8 cellular contexts compared by ENCODE assay signal in the genomic region with DNA sequence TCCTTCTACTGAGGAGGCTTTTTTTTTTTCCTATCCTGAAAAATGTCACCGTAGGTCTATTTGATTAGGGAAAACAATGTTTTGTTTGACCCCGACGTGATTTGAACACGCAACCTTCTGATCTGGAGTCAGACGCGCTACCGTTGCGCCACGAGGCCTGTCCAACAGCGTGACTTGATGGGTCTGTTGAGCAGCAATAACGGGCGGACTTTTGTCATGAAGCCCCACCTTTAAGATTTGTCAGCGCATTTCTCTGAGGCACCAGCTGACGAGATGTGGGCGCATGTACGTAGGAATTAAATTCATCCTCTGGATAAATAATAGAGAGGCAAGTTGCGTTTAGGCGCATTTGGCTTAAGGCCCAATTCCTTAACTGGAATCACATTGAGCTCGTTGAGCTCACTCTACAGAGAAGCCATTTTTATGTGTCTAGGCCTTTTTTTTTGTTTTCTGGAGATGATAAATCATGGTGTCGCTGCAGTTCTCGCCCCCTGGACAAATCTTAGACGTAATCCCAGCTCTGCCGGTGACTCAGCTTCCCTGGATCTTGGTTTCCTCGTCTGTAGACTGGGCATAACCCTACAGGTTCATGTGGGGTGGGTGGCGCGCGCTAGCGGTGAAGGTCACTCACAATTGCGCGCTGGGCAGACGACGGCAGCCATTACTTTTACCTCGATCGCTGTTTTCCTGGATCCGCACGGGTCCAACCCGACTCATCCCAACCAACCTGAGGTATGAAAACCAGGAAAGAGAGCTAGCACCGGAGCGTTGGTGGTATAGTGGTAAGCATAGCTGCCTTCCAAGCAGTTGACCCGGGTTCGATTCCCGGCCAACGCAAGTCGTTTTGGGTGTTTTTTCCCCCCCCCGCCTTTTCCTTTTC. TPM values are rescaled to one million over a fixed set of nuclear protein-coding genes. Genes with fewer than 3 reads are reported as not detected.
DNase-seq lines count a peak whose midpoint lies in the region; ATAC-seq and TF ChIP-seq lines count a peak whose summit lies in the region.

No MANE protein-coding gene starts in this region.

- no peaks in the 10 kb centered on the region for H4K20me1 ChIP-seq in OCI-LY1 (ENCODE audit: insufficient read depth, low read length)

- DNase-seq in DMS114 treated with DMSO at 0.1 percent for 48 hours (lab: John Stamatoyannopoulos, UW; ENCODE audit: unreplicated experiment) (peak; percentile 94), mesendoderm (peak; percentile 95)
- DNase-seq in activated CD8-positive, alpha-beta memory T cell treated with anti-CD3 and anti-CD28 coated beads, Interleukin-2, amount 50 U/mL, for 24 hours (ENCODE audit: extremely low read depth): peak; percentile 92
- DNase-seq in stimulated activated CD4-positive, alpha-beta T cell treated with anti-CD3 and anti-CD28 coated beads, TNF-alpha, amount 100 ng/mL, for 48 hours (ENCODE audit: low read depth in 3 of 3): peak; percentile 79 to 91 (median 91)

- peak overlapping the region; percentile 85 for H3K56ac ChIP-seq in mesendoderm (ENCODE audit: low read length)

- H3K27me3 ChIP-seq in HUES6 (ENCODE audit: control insufficient read depth, insufficient read depth, low read length) (no peaks in the 10 kb centered on the region), OCI-LY1 (ENCODE audit: insufficient read depth, low read length) (no peaks in the 10 kb centered on the region), endocrine pancreas (ENCODE audit: control insufficient read depth, insufficient read depth, low read length) (no peaks in the 10 kb centered on the region), mesendoderm (ENCODE audit: insufficient read depth, low read length, poor library complexity) (no peaks in the 10 kb centered on the region)

- peak overlapping the region; percentile 57 for H2BK5ac ChIP-seq in mesendoderm (ENCODE audit: low read length)

- H3K27ac ChIP-seq in HUES6 (ENCODE audit: low read depth, low read length): peak overlapping the region; percentile 41; the same call in 1 of the 2 replicates
- H3K27ac ChIP-seq in OCI-LY1 (ENCODE audit: low read depth, low read length, poor library complexity, severe bottlenecking): peak overlapping the region; percentile 97
- H3K27ac ChIP-seq in mesendoderm (ENCODE audit: low read depth, low read length): peak overlapping the region; percentile 30

- H3K4me2 ChIP-seq in OCI-LY1 (ENCODE audit: low read length) (peak overlapping the region; percentile 81), mesendoderm (ENCODE audit: low read length) (peak overlapping the region; percentile 82)

- H3K23ac ChIP-seq in mesendoderm (ENCODE audit: low read length): no peak overlapping the region

- H3K9me3 ChIP-seq in HUES6 (ENCODE audit: control insufficient read depth, insufficient read depth, low read depth, low read length) (no peaks in the 10 kb centered on the region), OCI-LY1 (ENCODE audit: low read length) (no peaks in the 10 kb centered on the region), endocrine pancreas (ENCODE audit: control insufficient read depth, low read length) (no peaks in the 10 kb centered on the region)

- H3K4ac ChIP-seq in mesendoderm (ENCODE audit: low read depth, low read length): no peak overlapping the region

- peak overlapping the region; percentile 76; the same call in 1 of the 2 replicates for H2AFZ ChIP-seq in OCI-LY1 (ENCODE audit: low read length)

- no peaks in the 10 kb centered on the region for H3K9me2 ChIP-seq in OCI-LY1 (ENCODE audit: low read depth, low read length)

- peak overlapping the region; percentile 30 for H3K18ac ChIP-seq in mesendoderm (ENCODE audit: low read length)

- H2BK120ac ChIP-seq in mesendoderm (ENCODE audit: low read depth, low read length): no peak overlapping the region

- peaks cover 8% of the 10 kb centered on the region; the same call in 1 of the 2 replicates for H3K4me1 ChIP-seq in HUES6 (ENCODE audit: control insufficient read depth, insufficient read depth, low read length)
- H3K4me1 ChIP-seq in OCI-LY1 (ENCODE audit: insufficient read depth, low read length, severe bottlenecking): peaks cover 8% of the 10 kb centered on the region
- H3K4me1 ChIP-seq in endocrine pancreas (ENCODE audit: control insufficient read depth, insufficient read depth, low read length): no peaks in the 10 kb centered on the region
- peaks cover 3% of the 10 kb centered on the region for H3K4me1 ChIP-seq in mesendoderm (ENCODE audit: control insufficient read depth, low read depth, low read length)

- peak overlapping the region; percentile 85 for H3K9ac ChIP-seq in HUES6 (ENCODE audit: low read length)
- H3K9ac ChIP-seq in OCI-LY1 (ENCODE audit: low read length): peak overlapping the region; percentile 97
- peak overlapping the region; percentile 48 for H3K9ac ChIP-seq in endocrine pancreas (ENCODE audit: control insufficient read depth, insufficient read depth, low read length)
- peak overlapping the region; percentile 81 for H3K9ac ChIP-seq in mesendoderm (ENCODE audit: low read length)

- H3K79me2 ChIP-seq in OCI-LY1 (ENCODE audit: insufficient read depth, low read length): no peaks in the 10 kb centered on the region
- H3K79me2 ChIP-seq in mesendoderm (ENCODE audit: control insufficient read depth, insufficient read depth, low read length): no peaks in the 10 kb centered on the region

- H3K4me3 ChIP-seq in HUES6 (ENCODE audit: low read depth, low read length) (peak overlapping the region; percentile 78), OCI-LY1 (ENCODE audit: low read depth, low read length, poor library complexity, severe bottlenecking) (peak overlapping the region; percentile 85), endocrine pancreas (ENCODE audit: control insufficient read depth, insufficient read depth, low read length) (peak overlapping the region; percentile 78), mesendoderm (ENCODE audit: low read length) (peak overlapping the region; percentile 92)

- H3F3A ChIP-seq in OCI-LY1 (ENCODE audit: insufficient read depth, low read length): no peaks in the 10 kb centered on the region; the same call in 1 of the 2 replicates

- TF ChIP-seq CTCF in OCI-LY1 (IDR thresholded peaks at IDR 0.05; ENCODE audit: low read length): peak; percentile 10; the same call in 1 of the 2 replicates

- no peak for ATAC-seq in GM18858 (IDR thresholded peaks at IDR 0.05; ENCODE audit: unreplicated experiment)

- no CpG with 5 or more reads among the region's 45 CpGs for WGBS in mesendoderm (ENCODE audit: extremely low coverage, insufficient coverage, low lambda C conversion rate)

- no peak overlapping the region for H2AK5ac ChIP-seq in mesendoderm (ENCODE audit: low read length)

- no peaks in the 10 kb centered on the region for H3K79me1 ChIP-seq in mesendoderm (ENCODE audit: low read length)

- H2BK15ac ChIP-seq in mesendoderm (replicated peaks; ENCODE audit: low read depth): no peak overlapping the region

- no peak overlapping the region for H4K5ac ChIP-seq in mesendoderm (ENCODE audit: low read length)

- no peak overlapping the region for H4K8ac ChIP-seq in mesendoderm (ENCODE audit: low read depth, low read length)

- H3K36me3 ChIP-seq in HUES6 (ENCODE audit: control insufficient read depth, insufficient read depth, low read length) (no peaks in the 10 kb centered on the region), OCI-LY1 (ENCODE audit: insufficient read depth, low read length) (no peaks in the 10 kb centered on the region), endocrine pancreas (ENCODE audit: control insufficient read depth, insufficient read depth, low read length) (no peaks in the 10 kb centered on the region), mesendoderm (ENCODE audit: control insufficient read depth, insufficient read depth, low read length) (no peaks in the 10 kb centered on the region)

RNA-seq across cellular contexts. Expression of gene AURKB, which starts 10.6 kb away (rescaled TPM):
- 193 TPM for polyA plus RNA-seq in mesendoderm (2013, experiment 1 of 2)
- 193 TPM for polyA plus RNA-seq in mesendoderm (2013, experiment 2 of 2)

RNA-seq across cellular contexts. Expression of gene CTC1, which starts 26.8 kb away (rescaled TPM):
- polyA plus RNA-seq in mesendoderm (2013, experiment 1 of 2): 11.6 TPM
- polyA plus RNA-seq in mesendoderm (2013, experiment 2 of 2): 11.9 TPM

RNA-seq across cellular contexts. Expression of gene PFAS, which starts 28.1 kb away (rescaled TPM):
- polyA plus RNA-seq in mesendoderm (2013, experiment 1 of 2): 69.9 TPM
- 69.8 TPM for polyA plus RNA-seq in mesendoderm (2013, experiment 2 of 2)

RNA-seq across cellular contexts. Expression of gene BORCS6, which starts 31.0 kb away (rescaled TPM):
- 1.9 TPM for polyA plus RNA-seq in mesendoderm (2013, experiment 1 of 2)
- polyA plus RNA-seq in mesendoderm (2013, experiment 2 of 2): 1.8 TPM

RNA-seq across cellular contexts. Expression of gene TMEM107, which starts 44.8 kb away (rescaled TPM):
- 3.7 TPM for polyA plus RNA-seq in mesendoderm (2013, experiment 1 of 2)
- 3.5 TPM for polyA plus RNA-seq in mesendoderm (2013, experiment 2 of 2)

Comparison
In these comparisons a context has a peak if more than half of its experiments do, and no peak if none do; other contexts are left out.
1. H3K27ac ChIP-seq: peak in every context shown above with its lines; median percentile 97 in OCI-LY1; 41 in HUES6; 30 in mesendoderm.